22 cellular contexts compared by ENCODE assay signal in the genomic region with DNA sequence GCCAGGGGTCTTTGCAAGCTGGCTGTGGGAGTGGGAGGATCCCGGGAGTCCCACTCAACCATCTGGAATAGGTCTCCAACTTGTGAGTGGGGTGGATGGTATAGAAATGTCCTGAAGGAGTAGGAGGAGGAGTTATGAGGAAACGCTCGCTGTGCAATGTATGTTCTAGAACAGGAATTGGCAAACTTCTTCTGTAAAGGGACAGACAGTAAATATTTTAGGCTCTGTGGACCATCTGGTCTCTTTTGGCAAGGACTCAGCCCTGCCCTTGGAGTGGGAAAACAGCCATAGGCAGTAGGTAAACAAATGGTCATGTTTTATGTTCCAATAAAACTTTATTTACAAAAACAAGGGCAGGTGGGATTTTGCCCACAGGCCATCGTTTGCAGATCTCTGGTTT.
DNase-seq lines count a peak whose midpoint lies in the region; ATAC-seq, FAIRE-seq and TF ChIP-seq lines count a peak whose summit lies in the region.
"Had no signal": no experiment of that assay in that cellular context is flagged by ENCODE, and none has a peak within 500 bp of the region (broad histone marks: within the 10 kb centered on the region; RNA-seq: fewer than 3 reads in every experiment).

No MANE protein-coding gene starts in this region.

- H4K20me1 ChIP-seq in GM12878 (ENCODE audit: control insufficient read depth, insufficient read depth) = no peaks in the 10 kb centered on the region

- H3K36me3 ChIP-seq in GM12878 (ENCODE audit: control insufficient read depth in 2 of 2, insufficient read depth in 2 of 2, low read length in 1 of 2) (no peaks in the 10 kb centered on the region), mucosa of descending colon (ENCODE audit: low read depth) (no peaks in the 10 kb centered on the region)
- H3K36me3 ChIP-seq: gastroesophageal sphincter, pancreas had no signal

- SMC1A ChIA-PET in GM12878 (lab: Charles Lee; ENCODE audit: uncharacterized antibody, unreplicated experiment) = interaction anchor here (0.6 kb wide), 1 partner anchor 1720 kb away, joined by 3 read pairs; no protein-coding TSS in a partner anchor

- POLR2A ChIA-PET in GM12878 (lab: Charles Lee) = no interaction called here
- POLR2A ChIA-PET in activated CD8-positive, alpha-beta T cell treated with anti-CD3 and anti-CD28 coated beads, Interleukin-2, amount 10 ng/mL, durations not matched to agents 7 days and 5 days (lab: Charles Lee) = no interaction called here

- no peak overlapping the region for H3K4me2 ChIP-seq in GM12878 (ENCODE audit: control insufficient read depth, insufficient read depth)

- H3K9me3 ChIP-seq in GM12878 (replicated peaks; ENCODE audit: control insufficient read depth, insufficient read depth, low read length) = no peaks in the 10 kb centered on the region
- H3K9me3 ChIP-seq in mucosa of descending colon = no peaks in the 10 kb centered on the region
- H3K9me3 ChIP-seq: pancreas, testis had no signal

- RAD21 ChIA-PET in GM12878 (lab: Charles Lee; ENCODE audit: unreplicated experiment) = no interaction called here

- TF ChIP-seq RAD21 in GM12878 (IDR thresholded peaks at IDR 0.05; ENCODE audit: insufficient read depth, low read depth, low read length) = no peak

- H3K4me1 Mint-ChIP-seq in activated CD8-positive, alpha-beta T cell treated with anti-CD3 and anti-CD28 coated beads, Interleukin-2, amount 10 ng/mL, durations not matched to agents 7 days and 5 days (ENCODE audit: low read depth) = no peaks in the 10 kb centered on the region
- H3K4me1 Mint-ChIP-seq: CD8-positive, alpha-beta memory T cell; naive thymus-derived CD8-positive, alpha-beta T cell had no signal

- WGBS in GM12878 (ENCODE audit: insufficient coverage, insufficient replicate concordance, low lambda C conversion rate, missing lambda C conversion rate) = 47% methylated on average over 4 of the region's 4 CpGs

- H3K79me2 ChIP-seq in GM12878 (ENCODE audit: control insufficient read depth, insufficient read depth, low read length) = no peaks in the 10 kb centered on the region

- FAIRE-seq in GM12878 (lab: Jason Lieb, UNC) = no peak
- FAIRE-seq: pancreas, RCC 7860 had no signal

- TF ChIP-seq POLR2A in GM12878 (IDR thresholded peaks at IDR 0.05; ENCODE audit: low read depth, low read length) = no peak

- H3K27ac Mint-ChIP-seq in activated CD8-positive, alpha-beta T cell treated with anti-CD3 and anti-CD28 coated beads, Interleukin-2, amount 10 ng/mL, durations not matched to agents 7 days and 5 days = no peak overlapping the region
- H3K27ac Mint-ChIP-seq: activated naive CD4-positive, alpha-beta T cell treated with anti-CD3 and anti-CD28 coated beads for 36 hours; activated T-cell treated with anti-CD3 and anti-CD28 coated beads, Interleukin-2, amount 50 U/mL, for 24 hours; CD8-positive, alpha-beta memory T cell; naive thymus-derived CD8-positive, alpha-beta T cell had no signal

- no peak for TF ChIP-seq EP300 in GM12878 (IDR thresholded peaks at IDR 0.05; ENCODE audit: borderline replicate concordance in 1 of 2, control insufficient read depth in 1 of 2, low read depth in 2 of 2, low read length in 2 of 2)

- CTCF ChIA-PET in GM12878 (lab: Yijun Ruan, JAX) = no interaction called here
- CTCF ChIA-PET in activated CD8-positive, alpha-beta T cell treated with anti-CD3 and anti-CD28 coated beads, Interleukin-2, amount 10 ng/mL, durations not matched to agents 7 days and 5 days (lab: Charles Lee) = no interaction called here

- 0 out of 4 replicates have a peak, but pooled peaks cover 0 to 1% of the 10 kb centered on the region in 2 experiments for H3K27me3 ChIP-seq in GM12878 (replicated peaks in 1 of 2; ENCODE audit: control insufficient read depth in 2 of 2, insufficient read depth in 2 of 2, low read length in 1 of 2)
- H3K27me3 ChIP-seq: pancreas, testis had no signal

- no peak overlapping the region for H2AFZ ChIP-seq in GM12878 (ENCODE audit: control insufficient read depth, low read depth, low read length)

- H3K4me3 ChIP-seq in GM12878 (no peak overlapping the region), mucosa of descending colon (no peak overlapping the region)
- H3K4me3 ChIP-seq: gastroesophageal sphincter, pancreas, testis had no signal

- peaks cover 2% of the 10 kb centered on the region for H3K27me3 Mint-ChIP-seq in activated CD8-positive, alpha-beta T cell treated with anti-CD3 and anti-CD28 coated beads, Interleukin-2, amount 10 ng/mL, durations not matched to agents 7 days and 5 days (ENCODE audit: low read depth)

- in situ Hi-C loops in G401 (cut with HindIII; ENCODE audit: low sequenced_read_pairs) = no loop called here
- in situ Hi-C loops in GM12878 (cut with MboI) = no loop called here

- no peak overlapping the region for H3K4me3 Mint-ChIP-seq in activated CD8-positive, alpha-beta T cell treated with anti-CD3 and anti-CD28 coated beads, Interleukin-2, amount 10 ng/mL, durations not matched to agents 7 days and 5 days
- H3K4me3 Mint-ChIP-seq: activated naive CD4-positive, alpha-beta T cell treated with anti-CD3 and anti-CD28 coated beads for 36 hours; activated T-cell treated with anti-CD3 and anti-CD28 coated beads, Interleukin-2, amount 50 U/mL, for 24 hours; CD8-positive, alpha-beta memory T cell; naive thymus-derived CD8-positive, alpha-beta T cell had no signal

- ATAC-seq in GM12878 (no peak), mucosa of descending colon (peak; percentile 80)
- no peak for ATAC-seq in activated CD8-positive, alpha-beta T cell treated with anti-CD3 and anti-CD28 coated beads, Interleukin-2, amount 10 ng/mL, durations not matched to agents 7 days and 5 days
- ATAC-seq: gastroesophageal sphincter; naive thymus-derived CD8-positive, alpha-beta T cell; sciatic nerve had no signal

- intact Hi-C loops in GM12878 (cut with micrococcal nuclease; ENCODE audit: unreplicated experiment) = no loop called here
- intact Hi-C loops in mucosa of descending colon (cut with DNase I, micrococcal nuclease) = no loop called here

- H3K4me1 ChIP-seq in GM12878 (ENCODE audit: control insufficient read depth, insufficient read depth, low read length) (no peaks in the 10 kb centered on the region), mucosa of descending colon (ENCODE audit: low read depth) (no peaks in the 10 kb centered on the region)
- H3K4me1 ChIP-seq: gastroesophageal sphincter, pancreas, testis had no signal

- H3K36me3 Mint-ChIP-seq in activated CD8-positive, alpha-beta T cell treated with anti-CD3 and anti-CD28 coated beads, Interleukin-2, amount 10 ng/mL, durations not matched to agents 7 days and 5 days (ENCODE audit: low read depth) = no peaks in the 10 kb centered on the region
- H3K36me3 Mint-ChIP-seq: CD8-positive, alpha-beta memory T cell; naive thymus-derived CD8-positive, alpha-beta T cell had no signal

- TF ChIP-seq CTCF in GM12878 (IDR thresholded peaks at IDR 0.05 in 2 of 3, conservative IDR thresholded peaks at IDR 0.05 in 1 of 3; ENCODE audit: control insufficient read depth in 2 of 3, extremely low read depth in 1 of 3, insufficient read depth in 1 of 3, low read depth in 3 of 3, low read length in 3 of 3) (no peak), mucosa of descending colon (IDR thresholded peaks at IDR 0.05) (no peak)

- H3K9me3 Mint-ChIP-seq in activated CD8-positive, alpha-beta T cell treated with anti-CD3 and anti-CD28 coated beads, Interleukin-2, amount 10 ng/mL, durations not matched to agents 7 days and 5 days (ENCODE audit: insufficient read depth) = no peaks in the 10 kb centered on the region
- H3K9me3 Mint-ChIP-seq: activated naive CD4-positive, alpha-beta T cell treated with anti-CD3 and anti-CD28 coated beads for 36 hours; activated T-cell treated with anti-CD3 and anti-CD28 coated beads, Interleukin-2, amount 50 U/mL, for 24 hours had no signal

- BruUV-seq in GM12878 (replicated peaks; lab: Mats Ljungman, UMichigan) = no TSS peak

- peak; percentile 93 for DNase-seq in G401 (ENCODE audit: low spot score)
- peak; percentile 35 for DNase-seq in NCI-H1694 treated with DMSO at 0.1 percent for 48 hours (lab: John Stamatoyannopoulos, UW)
- no peak for DNase-seq in GM12878 (ENCODE audit: low read depth, low spot score)
- peak in 1 of 3 donors; percentile 55 for DNase-seq in mucosa of descending colon
- DNase-seq in NCI-H187 treated with DMSO at 0.1 percent for 48 hours (lab: John Stamatoyannopoulos, UW) = no peak
- DNase-seq in NCI-H2227 treated with DMSO at 0.1 percent for 48 hours (lab: John Stamatoyannopoulos, UW) = no peak
- no peak for DNase-seq in activated CD8-positive, alpha-beta T cell treated with anti-CD3 and anti-CD28 coated beads, Interleukin-2, amount 10 ng/mL, durations not matched to agents 7 days and 5 days
- DNase-seq: activated CD4-positive, alpha-beta T cell treated with anti-CD3 and anti-CD28 coated beads, Interleukin-2, amount 50 U/mL, for 48 hours; activated naive CD4-positive, alpha-beta T cell treated with anti-CD3 and anti-CD28 coated beads for 36 hours; activated T-cell treated with anti-CD3 and anti-CD28 coated beads, Interleukin-2, amount 50 U/mL, for 24 hours; CD8-positive, alpha-beta memory T cell; erythroblast; kidney glomerular epithelial cell; mesendoderm; naive thymus-derived CD8-positive, alpha-beta T cell; NCI-H1417 treated with DMSO at 0.1 percent for 48 hours; pancreas; T-helper 2 cell; testis had no signal

- H3K9ac ChIP-seq in GM12878 (ENCODE audit: control insufficient read depth, insufficient read depth, low read length) = no peak overlapping the region

- no peak overlapping the region for H3K27ac ChIP-seq in GM12878 (ENCODE audit: control insufficient read depth, insufficient read depth)
- H3K27ac ChIP-seq: gastroesophageal sphincter, pancreas, testis had no signal

Comparison
In these comparisons a context has a peak if more than half of its experiments do, and no peak if none do; other contexts are left out.
1. DNase-seq: peak in G401 (single experiment) and NCI-H1694 treated with DMSO at 0.1 percent for 48 hours (single experiment); none in GM12878 (single experiment), NCI-H187 treated with DMSO at 0.1 percent for 48 hours (single experiment), NCI-H2227 treated with DMSO at 0.1 percent for 48 hours (single experiment) and activated CD8-positive, alpha-beta T cell treated with anti-CD3 and anti-CD28 coated beads, Interleukin-2, amount 10 ng/mL, durations not matched to agents 7 days and 5 days (single experiment).